Comparison of ENCODE assay signal across 13 cellular contexts in genomic region chr3:14507757-14508504, GRCh38. TPM values are rescaled to one million over a fixed set of nuclear protein-coding genes. Genes with fewer than 3 reads are reported as not detected.
DNase-seq lines count a peak whose midpoint lies in the region; ATAC-seq and TF ChIP-seq lines count a peak whose summit lies in the region.
"Had no signal": no experiment of that assay in that cellular context is flagged by ENCODE, and none has a peak within 500 bp of the region (broad histone marks: within the 10 kb centered on the region; RNA-seq: fewer than 3 reads in every experiment).

No MANE protein-coding gene starts in this region.

- 88% methylated on average over 6 of the region's 6 CpGs for WGBS in right cardiac atrium
- no CpG with 5 or more reads among the region's 6 CpGs for WGBS in neuronal stem cell (ENCODE audit: extremely low coverage in 2 of 2, insufficient read length in 2 of 2, insufficient replicate concordance in 1 of 2), 2 donors
- 91% methylated on average over 6 of the region's 6 CpGs for WGBS in esophagus muscularis mucosa

- no peak overlapping the region for H2AFZ ChIP-seq in neuronal stem cell (ENCODE audit: low read length)

- no peak overlapping the region for H2BK12ac ChIP-seq in neuronal stem cell (ENCODE audit: low read length)

- TF ChIP-seq POLR2A in esophagus muscularis mucosa (IDR thresholded peaks at IDR 0.05; ENCODE audit: low read depth): no peak

- no peak overlapping the region for H3K23ac ChIP-seq in neuronal stem cell (ENCODE audit: low read depth, low read length, poor library complexity)

- DNase-seq in right cardiac atrium: peak in 2 of 3 donors; percentile 19 to 38
- DNase-seq in Right ventricle myocardium superior: no peak
- DNase-seq in RWPE2 (ENCODE audit: low spot score): peak; percentile 25
- DNase-seq in neuronal stem cell (ENCODE audit: low spot score): no peak
- no peak for DNase-seq in esophagus muscularis mucosa (ENCODE audit: extremely low spot score)
- DNase-seq in NCI-H526 (lab: John Stamatoyannopoulos, UW): no peak
- DNase-seq in lower lobe of right lung: no peak
- DNase-seq: DMS79, HFFc6, MG63 had no signal

- no peak overlapping the region for H3K4ac ChIP-seq in neuronal stem cell (ENCODE audit: low read length)

- H3K4me1 ChIP-seq in right cardiac atrium (ENCODE audit: control insufficient read depth, insufficient read depth, low read length) (no peaks in the 10 kb centered on the region), RWPE2 (ENCODE audit: insufficient read depth, poor library complexity, severe bottlenecking) (no peaks in the 10 kb centered on the region), neuronal stem cell (ENCODE audit: control insufficient read depth in 2 of 2, insufficient read depth in 1 of 2, low read depth in 1 of 2, low read length in 2 of 2) (peaks cover 0 to 3% of the 10 kb centered on the region in 2 donors), esophagus muscularis mucosa (peaks cover 4 to 7% (median 6%) of the 10 kb centered on the region in 4 donors), lower lobe of right lung (no peaks in the 10 kb centered on the region)

- TF ChIP-seq CTCF in RWPE2 (IDR thresholded peaks at IDR 0.05; ENCODE audit: poor library complexity, severe bottlenecking) (no peak), esophagus muscularis mucosa (IDR thresholded peaks at IDR 0.05) (no peak), lower lobe of right lung (IDR thresholded peaks at IDR 0.05) (no peak)

- H3K14ac ChIP-seq in neuronal stem cell (ENCODE audit: low read length): no peak overlapping the region

- no peak overlapping the region for H2BK120ac ChIP-seq in neuronal stem cell (ENCODE audit: low read depth, low read length)

- no peak overlapping the region for H2AK5ac ChIP-seq in neuronal stem cell (ENCODE audit: low read depth, low read length)

- no peak for ATAC-seq in right cardiac atrium
- no peak for ATAC-seq in Right ventricle myocardium superior (ENCODE audit: poor library complexity)
- no peak for ATAC-seq in RWPE2 (ENCODE audit: low read depth)
- no peak for ATAC-seq in lower lobe of right lung

- no peaks in the 10 kb centered on the region for H3K36me3 ChIP-seq in RWPE2 (ENCODE audit: low read depth)
- peaks cover 0 to 2% of the 10 kb centered on the region in 2 donors for H3K36me3 ChIP-seq in neuronal stem cell (replicated peaks in 1 of 2; ENCODE audit: control insufficient read depth in 2 of 2, insufficient read depth in 2 of 2, low read length in 2 of 2)
- peaks cover 0 to 27% (median 0%) of the 10 kb centered on the region in 4 donors for H3K36me3 ChIP-seq in esophagus muscularis mucosa
- H3K36me3 ChIP-seq in lower lobe of right lung: no peaks in the 10 kb centered on the region
- H3K36me3 ChIP-seq: MG63 had no signal

- no peak overlapping the region for H3K4me3 ChIP-seq in right cardiac atrium (ENCODE audit: low read length)
- H3K4me3 ChIP-seq in RWPE2 (ENCODE audit: severe bottlenecking): no peak overlapping the region
- no peak overlapping the region for H3K4me3 ChIP-seq in neuronal stem cell (ENCODE audit: low read length in 2 of 2)
- no peak overlapping the region for H3K4me3 ChIP-seq in esophagus muscularis mucosa
- H3K4me3 ChIP-seq in lower lobe of right lung: no peak overlapping the region
- H3K4me3 ChIP-seq: MG63, SK-N-MC had no signal

- H3K79me1 ChIP-seq in neuronal stem cell (ENCODE audit: low read depth, low read length): peaks cover 2% of the 10 kb centered on the region

- H3K4me2 ChIP-seq in neuronal stem cell (ENCODE audit: insufficient read depth, low read length, poor library complexity, severe bottlenecking): no peak overlapping the region

- no peak overlapping the region for H2BK15ac ChIP-seq in neuronal stem cell (ENCODE audit: low read length)

- H3K18ac ChIP-seq in neuronal stem cell (ENCODE audit: low read length): peak overlapping the region; percentile 41

- H3K9me3 ChIP-seq in right cardiac atrium (ENCODE audit: control insufficient read depth, low read length) (peaks cover 3% of the 10 kb centered on the region), RWPE2 (ENCODE audit: severe bottlenecking) (peaks cover 3% of the 10 kb centered on the region), neuronal stem cell (replicated peaks in 1 of 2; ENCODE audit: control insufficient read depth in 2 of 2, insufficient read depth in 1 of 2, low read depth in 1 of 2, low read length in 2 of 2) (peaks cover 3 to 5% of the 10 kb centered on the region in 2 donors), esophagus muscularis mucosa (peaks cover 0 to 6% (median 2%) of the 10 kb centered on the region in 4 donors), lower lobe of right lung (peaks cover 2% of the 10 kb centered on the region)
- H3K9me3 ChIP-seq: MG63 had no signal

- H3K9ac ChIP-seq in neuronal stem cell (ENCODE audit: low read depth, low read length, poor library complexity): no peak overlapping the region

- H2BK5ac ChIP-seq in neuronal stem cell (ENCODE audit: low read length): peak overlapping the region; percentile 71

- H4K8ac ChIP-seq in neuronal stem cell (ENCODE audit: low read depth, low read length): no peak overlapping the region

- H3K27me3 ChIP-seq in right cardiac atrium (ENCODE audit: control insufficient read depth, insufficient read depth) (no peaks in the 10 kb centered on the region), RWPE2 (ENCODE audit: insufficient read depth, poor library complexity, severe bottlenecking) (no peaks in the 10 kb centered on the region), neuronal stem cell (ENCODE audit: control insufficient read depth in 3 of 3, insufficient read depth in 3 of 3, low read depth in 1 of 3, low read length in 3 of 3) (peaks cover 0 to 21% (median 4%) of the 10 kb centered on the region in 3 experiments), esophagus muscularis mucosa (peaks cover 0 to 14% (median 0%) of the 10 kb centered on the region in 4 donors), lower lobe of right lung (ENCODE audit: low read depth) (no peaks in the 10 kb centered on the region)
- H3K27me3 ChIP-seq: MG63 had no signal

- TF ChIP-seq EP300 in esophagus muscularis mucosa (IDR thresholded peaks at IDR 0.05): no peak

- no peak overlapping the region for H4K91ac ChIP-seq in neuronal stem cell (ENCODE audit: low read depth, low read length, poor library complexity)

- intact Hi-C loops in right cardiac atrium (cut with DNase I): loop anchor here in 2 of 4 donors (2.0 kb wide), 1 partner anchor 41 kb away; no protein-coding TSS in a partner anchor
- intact Hi-C loops in Right ventricle myocardium superior (cut with DNase I): loop anchor here (10.0 kb wide), 1 partner anchor 407 kb away; no protein-coding TSS in a partner anchor
- intact Hi-C loops in esophagus muscularis mucosa (cut with DNase I): loop anchor here (5.0 kb wide), 2 partner anchors 39 to 414 kb away; no protein-coding TSS in a partner anchor
- intact Hi-C loops in lower lobe of right lung (cut with DNase I): no loop called here

- H3K27ac ChIP-seq in right cardiac atrium (ENCODE audit: low read length) (no peak overlapping the region), RWPE2 (ENCODE audit: poor library complexity, severe bottlenecking) (no peak overlapping the region), neuronal stem cell (replicated peaks; ENCODE audit: low read length) (no peak overlapping the region), esophagus muscularis mucosa (replicated peaks in 1 of 4) (no peak overlapping the region), lower lobe of right lung (no peak overlapping the region)
- H3K27ac ChIP-seq: SK-N-MC had no signal

RNA-seq across cellular contexts. Expression of gene GRIP2, which starts 32.2 kb away (rescaled TPM):
- 10 to 100 TPM in 3 of 4 donors, 1 to 10 TPM in 1; 8.7 to 14.5 (median 13.0) TPM for total RNA-seq in right cardiac atrium
- polyA plus RNA-seq in right cardiac atrium: 9.9 TPM
- total RNA-seq in Right ventricle myocardium superior: 40.1 TPM
- polyA plus RNA-seq in neuronal stem cell (2013, experiment 1 of 2): 0.77 TPM
- 0.62 TPM for polyA plus RNA-seq in neuronal stem cell (2013, experiment 2 of 2)
- under 1 TPM; 0.45 to 0.92 (median 0.66) TPM for total RNA-seq in esophagus muscularis mucosa
- 1.1 TPM for total RNA-seq in lower lobe of right lung
- total RNA-seq: HT-29 had no signal
- polyA plus RNA-seq: CD14-positive monocyte had no signal

Comparison
In these comparisons a context has a peak if more than half of its experiments do, and no peak if none do; other contexts are left out.
1. DNase-seq: peak in right cardiac atrium (2 of 3) and RWPE2 (single experiment); none in Right ventricle myocardium superior (single experiment), neuronal stem cell (single experiment), esophagus muscularis mucosa (single experiment), NCI-H526 (0 of 2) and lower lobe of right lung (single experiment).